Comparison of ENCODE assay signal across 24 cellular contexts in genomic region chr15:71997691-71998090, GRCh38.
"Had no signal": no experiment of that assay in that cellular context is flagged by ENCODE, and none has a peak within 500 bp of the region (broad histone marks: within the 10 kb centered on the region; RNA-seq: fewer than 3 reads in every experiment).

No MANE protein-coding gene starts in this region.

- H3K27ac ChIP-seq: body of pancreas, gastrocnemius medialis, left ventricle myocardium inferior, spleen, thyroid gland had no signal

- DNase-seq: activated CD8-positive, alpha-beta memory T cell treated with anti-CD3 and anti-CD28 coated beads for 24 hours; activated naive CD4-positive, alpha-beta T cell treated with Interleukin-2 at 50 U/mL for 16 hours; activated naive CD8-positive, alpha-beta T cell treated with anti-CD3 and anti-CD28 coated beads for 36 hours; activated T-cell treated with anti-CD3 and anti-CD28 coated beads, Interleukin-2, amount 50 U/mL, for 48 hours; body of pancreas; caudate nucleus; effector CD8-positive, alpha-beta T cell; gastrocnemius medialis; head of caudate nucleus; hypothalamus; left ventricle myocardium inferior; midbrain; retina; spleen; stimulated activated CD4-positive, alpha-beta T cell treated with anti-CD3 and anti-CD28 coated beads, Interleukin-4, amount 100 ng/mL, for 24 hours; substantia nigra; T1000; thyroid gland had no signal

- H3K27ac Mint-ChIP-seq: activated naive CD8-positive, alpha-beta T cell treated with anti-CD3 and anti-CD28 coated beads for 36 hours; dendritic cell treated with granulocyte-macrophage colony-stimulating factor and Interleukin-4, amounts not matched to agents 40 ng/mL and 50 ng/mL, for 4 days; natural killer cell treated with Interleukin-12 subunit alpha and Interleukin-12 subunit beta and Interleukin-15 and Interleukin-18, amount 100 ng/mL, for 72 hours; progenitor cell of endocrine pancreas; stimulated activated naive CD8-positive, alpha-beta T cell treated with anti-CD3 and anti-CD28 coated beads, Interleukin-15, Interleukin-2, amounts not matched to agents 100 ng/mL and 50 ng/mL, for 24 hours; T-helper 1 cell treated with Interleukin-12 subunit alpha and Interleukin-12 subunit beta and Interleukin-4 antibody, amounts not matched to agents 30 μg/mL and 1 μg/mL, for 36 hours; WTC11 had no signal

- H3K27me3 ChIP-seq: body of pancreas, gastrocnemius medialis, spleen, thyroid gland had no signal

- H3K4me1 Mint-ChIP-seq: activated naive CD8-positive, alpha-beta T cell treated with anti-CD3 and anti-CD28 coated beads for 36 hours; WTC11 had no signal

- H3K4me3 Mint-ChIP-seq: activated naive CD8-positive, alpha-beta T cell treated with anti-CD3 and anti-CD28 coated beads for 36 hours; dendritic cell treated with granulocyte-macrophage colony-stimulating factor and Interleukin-4, amounts not matched to agents 40 ng/mL and 50 ng/mL, for 4 days; natural killer cell treated with Interleukin-12 subunit alpha and Interleukin-12 subunit beta and Interleukin-15 and Interleukin-18, amount 100 ng/mL, for 72 hours; stimulated activated naive CD8-positive, alpha-beta T cell treated with anti-CD3 and anti-CD28 coated beads, Interleukin-15, Interleukin-2, amounts not matched to agents 100 ng/mL and 50 ng/mL, for 24 hours; T-helper 1 cell treated with Interleukin-12 subunit alpha and Interleukin-12 subunit beta and Interleukin-4 antibody, amounts not matched to agents 30 μg/mL and 1 μg/mL, for 36 hours; WTC11 had no signal

- H3K27me3 Mint-ChIP-seq: activated naive CD8-positive, alpha-beta T cell treated with anti-CD3 and anti-CD28 coated beads for 36 hours; dendritic cell treated with granulocyte-macrophage colony-stimulating factor and Interleukin-4, amounts not matched to agents 40 ng/mL and 50 ng/mL, for 4 days; natural killer cell treated with Interleukin-12 subunit alpha and Interleukin-12 subunit beta and Interleukin-15 and Interleukin-18, amount 100 ng/mL, for 72 hours; progenitor cell of endocrine pancreas; stimulated activated naive CD8-positive, alpha-beta T cell treated with anti-CD3 and anti-CD28 coated beads, Interleukin-15, Interleukin-2, amounts not matched to agents 100 ng/mL and 50 ng/mL, for 24 hours had no signal

- H3K9me3 Mint-ChIP-seq: dendritic cell treated with granulocyte-macrophage colony-stimulating factor and Interleukin-4, amounts not matched to agents 40 ng/mL and 50 ng/mL, for 4 days; natural killer cell treated with Interleukin-12 subunit alpha and Interleukin-12 subunit beta and Interleukin-15 and Interleukin-18, amount 100 ng/mL, for 72 hours; stimulated activated naive CD8-positive, alpha-beta T cell treated with anti-CD3 and anti-CD28 coated beads, Interleukin-15, Interleukin-2, amounts not matched to agents 100 ng/mL and 50 ng/mL, for 24 hours; T-helper 1 cell treated with Interleukin-12 subunit alpha and Interleukin-12 subunit beta and Interleukin-4 antibody, amounts not matched to agents 30 μg/mL and 1 μg/mL, for 36 hours had no signal

- H3K4me1 ChIP-seq: body of pancreas, gastrocnemius medialis, left ventricle myocardium inferior, spleen, thyroid gland had no signal

- H3K4me3 ChIP-seq: body of pancreas, gastrocnemius medialis, left ventricle myocardium inferior, spleen, thyroid gland had no signal

- H3K9me3 ChIP-seq: body of pancreas, gastrocnemius medialis, left ventricle myocardium inferior, thyroid gland had no signal
